1 cellular context compared by ENCODE assay signal in the genomic region with DNA sequence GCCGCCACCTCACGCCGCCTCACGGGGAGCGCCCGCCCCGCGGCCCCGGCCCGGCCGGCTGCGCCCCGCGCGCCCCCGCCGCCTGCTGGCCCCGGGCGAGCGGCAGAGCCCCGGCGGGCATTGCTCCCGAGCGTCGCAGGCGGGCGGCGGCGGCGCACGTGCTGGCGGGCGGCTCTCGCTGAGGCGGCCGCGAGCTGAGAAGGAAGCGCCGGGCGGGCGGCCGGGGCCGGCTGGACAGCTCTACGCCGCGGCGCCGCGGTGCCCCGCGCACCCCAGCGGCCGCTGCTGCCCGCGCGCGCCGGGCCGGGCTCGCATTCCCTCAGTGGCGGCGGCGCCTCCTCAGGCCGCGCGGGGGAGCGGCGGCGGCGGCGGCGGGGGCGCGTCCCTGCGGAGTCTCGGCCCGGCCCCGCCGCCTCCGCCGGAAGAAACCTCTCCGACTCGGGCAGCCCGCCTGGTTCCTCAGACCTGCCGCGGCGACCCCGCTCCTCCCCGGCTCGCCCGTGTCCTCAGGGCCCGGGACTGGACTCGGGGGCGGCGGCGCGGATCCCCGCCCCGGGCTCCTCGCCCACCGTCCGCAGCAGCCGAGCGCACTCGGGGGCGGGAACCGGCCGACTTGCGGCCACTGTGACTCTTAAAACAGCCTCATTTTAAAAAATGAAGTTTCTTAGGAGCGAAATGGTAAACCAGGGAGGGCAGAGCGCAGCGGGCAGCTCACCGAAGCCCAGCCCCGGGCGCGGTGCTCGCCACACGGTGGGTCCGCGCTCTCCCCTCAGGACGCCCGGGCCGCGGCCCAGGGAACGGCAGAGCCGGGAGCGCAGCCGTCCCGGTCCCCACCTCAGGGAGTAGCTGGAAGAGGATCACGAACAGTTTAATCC.
TF ChIP-seq lines count a peak whose summit lies in the region.

Gene PITPNM2, minus strand, starts transcription at position 287 of the 875 bp plus-strand sequence. CDS start 116,500 bp downstream, outside the sequence.

TF ChIP-seq in HepG2, 621 proteins besides CTCF, POLR2A, EP300 and RAD21 (continued from another document):
- TF ChIP-seq, protein P1, sequence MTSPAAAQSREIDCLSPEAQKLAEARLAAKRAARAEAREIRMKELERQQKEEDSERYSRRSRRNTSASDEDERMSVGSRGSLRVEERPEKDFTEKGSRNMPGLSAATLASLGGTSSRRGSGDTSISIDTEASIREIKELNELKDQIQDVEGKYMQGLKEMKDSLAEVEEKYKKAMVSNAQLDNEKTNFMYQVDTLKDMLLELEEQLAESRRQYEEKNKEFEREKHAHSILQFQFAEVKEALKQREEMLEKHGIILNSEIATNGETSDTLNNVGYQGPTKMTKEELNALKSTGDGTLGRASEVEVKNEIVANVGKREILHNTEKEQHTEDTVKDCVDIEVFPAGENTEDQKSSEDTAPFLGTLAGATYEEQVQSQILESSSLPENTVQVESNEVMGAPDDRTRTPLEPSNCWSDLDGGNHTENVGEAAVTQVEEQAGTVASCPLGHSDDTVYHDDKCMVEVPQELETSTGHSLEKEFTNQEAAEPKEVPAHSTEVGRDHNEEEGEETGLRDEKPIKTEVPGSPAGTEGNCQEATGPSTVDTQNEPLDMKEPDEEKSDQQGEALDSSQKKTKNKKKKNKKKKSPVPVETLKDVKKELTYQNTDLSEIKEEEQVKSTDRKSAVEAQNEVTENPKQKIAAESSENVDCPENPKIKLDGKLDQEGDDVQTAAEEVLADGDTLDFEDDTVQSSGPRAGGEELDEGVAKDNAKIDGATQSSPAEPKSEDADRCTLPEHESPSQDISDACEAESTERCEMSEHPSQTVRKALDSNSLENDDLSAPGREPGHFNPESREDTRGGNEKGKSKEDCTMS (CRISPR knock-in tag; conservative IDR thresholded peaks at IDR 0.05) = no peak
- no peak for TF ChIP-seq SP140L (CRISPR knock-in tag; IDR thresholded peaks at IDR 0.05; ENCODE audit: borderline replicate concordance)
- TF ChIP-seq TBL1XR1 (IDR thresholded peaks at IDR 0.05; ENCODE audit: borderline replicate concordance, low read length, partially characterized antibody) = no peak
- TF ChIP-seq, protein P2, sequence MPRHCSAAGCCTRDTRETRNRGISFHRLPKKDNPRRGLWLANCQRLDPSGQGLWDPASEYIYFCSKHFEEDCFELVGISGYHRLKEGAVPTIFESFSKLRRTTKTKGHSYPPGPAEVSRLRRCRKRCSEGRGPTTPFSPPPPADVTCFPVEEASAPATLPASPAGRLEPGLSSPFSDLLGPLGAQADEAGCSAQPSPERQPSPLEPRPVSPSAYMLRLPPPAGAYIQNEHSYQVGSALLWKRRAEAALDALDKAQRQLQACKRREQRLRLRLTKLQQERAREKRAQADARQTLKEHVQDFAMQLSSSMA (CRISPR knock-in tag; IDR thresholded peaks at IDR 0.05) = no peak
- TF ChIP-seq MYC (CRISPR knock-in tag; IDR thresholded peaks at IDR 0.05; ENCODE audit: borderline replicate concordance) = no peak
- TF ChIP-seq EED (CRISPR knock-in tag; IDR thresholded peaks at IDR 0.05) = no peak
- TF ChIP-seq HDAC6 (IDR thresholded peaks at IDR 0.05; ENCODE audit: low read depth, low read length) = no peak
- no peak for TF ChIP-seq JUNB (CRISPR knock-in tag; IDR thresholded peaks at IDR 0.05; ENCODE audit: borderline replicate concordance)
- TF ChIP-seq ZNF891 (CRISPR knock-in tag; IDR thresholded peaks at IDR 0.05) = peak; percentile 47; the same call in 1 of the 2 replicates
- no peak for TF ChIP-seq ZNF10 (CRISPR knock-in tag; IDR thresholded peaks at IDR 0.05; ENCODE audit: borderline replicate concordance, low read depth)
- TF ChIP-seq ZIK1 (CRISPR knock-in tag; IDR thresholded peaks at IDR 0.05; ENCODE audit: borderline replicate concordance, low read depth) = no peak
- TF ChIP-seq ZNF136 (CRISPR knock-in tag; IDR thresholded peaks at IDR 0.05; ENCODE audit: low read depth) = no peak
- no peak for TF ChIP-seq ZNF720 (CRISPR knock-in tag; IDR thresholded peaks at IDR 0.05)
- peak; percentile 64; the same call in 1 of the 2 replicates for TF ChIP-seq ZNF800 (CRISPR knock-in tag; IDR thresholded peaks at IDR 0.05)
- TF ChIP-seq ZNF761 (CRISPR knock-in tag; conservative IDR thresholded peaks at IDR 0.05) = no peak
- TF ChIP-seq NONO (IDR thresholded peaks at IDR 0.05) = no peak
- no peak for TF ChIP-seq NONO (CRISPR knock-in tag; conservative IDR thresholded peaks at IDR 0.05)
- TF ChIP-seq FOXP1 (IDR thresholded peaks at IDR 0.05) = no peak
- no peak for TF ChIP-seq FOXP1 (CRISPR knock-in tag; IDR thresholded peaks at IDR 0.05)
- no peak for TF ChIP-seq RBAK (CRISPR knock-in tag; IDR thresholded peaks at IDR 0.05)
- TF ChIP-seq ZNF562 (CRISPR knock-in tag; IDR thresholded peaks at IDR 0.05; ENCODE audit: borderline replicate concordance) = no peak
- TF ChIP-seq LCORL (IDR thresholded peaks at IDR 0.05) = no peak
- no peak for TF ChIP-seq LCORL (CRISPR knock-in tag; IDR thresholded peaks at IDR 0.05)
- no peak for TF ChIP-seq ATM (IDR thresholded peaks at IDR 0.05; ENCODE audit: borderline replicate concordance)
- TF ChIP-seq BCLAF1 (IDR thresholded peaks at IDR 0.05) = no peak
- TF ChIP-seq ZNF34 (CRISPR knock-in tag; IDR thresholded peaks at IDR 0.05; ENCODE audit: borderline replicate concordance) = no peak
- TF ChIP-seq MYPOP (CRISPR knock-in tag; IDR thresholded peaks at IDR 0.05) = no peak
- TF ChIP-seq STAG1 (CRISPR knock-in tag; IDR thresholded peaks at IDR 0.05) = no peak
- TF ChIP-seq ZNF180 (CRISPR knock-in tag; IDR thresholded peaks at IDR 0.05; ENCODE audit: borderline replicate concordance, low read depth) = no peak
- TF ChIP-seq KAT7 (CRISPR knock-in tag; IDR thresholded peaks at IDR 0.05; ENCODE audit: borderline replicate concordance) = 0 out of 2 replicates have a peak, but pooled peaks have one; percentile 63
- TF ChIP-seq, protein P3, sequence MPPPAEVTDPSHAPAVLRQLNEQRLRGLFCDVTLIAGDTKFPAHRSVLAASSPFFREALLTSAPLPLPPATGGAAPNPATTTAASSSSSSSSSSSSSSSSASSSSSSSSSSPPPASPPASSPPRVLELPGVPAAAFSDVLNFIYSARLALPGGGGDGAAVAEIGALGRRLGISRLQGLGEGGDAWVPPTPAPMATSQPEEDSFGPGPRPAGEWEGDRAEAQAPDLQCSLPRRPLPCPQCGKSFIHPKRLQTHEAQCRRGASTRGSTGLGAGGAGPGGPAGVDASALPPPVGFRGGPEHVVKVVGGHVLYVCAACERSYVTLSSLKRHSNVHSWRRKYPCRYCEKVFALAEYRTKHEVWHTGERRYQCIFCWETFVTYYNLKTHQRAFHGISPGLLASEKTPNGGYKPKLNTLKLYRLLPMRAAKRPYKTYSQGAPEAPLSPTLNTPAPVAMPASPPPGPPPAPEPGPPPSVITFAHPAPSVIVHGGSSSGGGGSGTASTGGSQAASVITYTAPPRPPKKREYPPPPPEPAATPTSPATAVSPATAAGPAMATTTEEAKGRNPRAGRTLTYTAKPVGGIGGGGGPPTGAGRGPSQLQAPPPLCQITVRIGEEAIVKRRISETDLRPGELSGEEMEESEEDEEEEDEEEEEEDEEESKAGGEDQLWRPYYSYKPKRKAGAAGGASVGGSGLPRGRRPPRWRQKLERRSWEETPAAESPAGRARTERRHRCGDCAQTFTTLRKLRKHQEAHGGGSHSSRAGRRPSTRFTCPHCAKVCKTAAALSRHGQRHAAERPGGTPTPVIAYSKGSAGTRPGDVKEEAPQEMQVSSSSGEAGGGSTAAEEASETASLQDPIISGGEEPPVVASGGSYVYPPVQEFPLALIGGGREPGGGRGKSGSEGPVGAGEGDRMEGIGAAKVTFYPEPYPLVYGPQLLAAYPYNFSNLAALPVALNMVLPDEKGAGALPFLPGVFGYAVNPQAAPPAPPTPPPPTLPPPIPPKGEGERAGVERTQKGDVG (CRISPR knock-in tag; IDR thresholded peaks at IDR 0.05; ENCODE audit: borderline replicate concordance) = no peak
- TF ChIP-seq TCF7L2 (IDR thresholded peaks at IDR 0.05; ENCODE audit: low read depth, low read length) = no peak
- TF ChIP-seq ATAD3A (CRISPR knock-in tag; IDR thresholded peaks at IDR 0.05) = no peak
- TF ChIP-seq RBM39 (IDR thresholded peaks at IDR 0.05; ENCODE audit: low read depth, low read length, poor library complexity, severe bottlenecking) = no peak
- no peak for TF ChIP-seq ZNF335 (CRISPR knock-in tag; IDR thresholded peaks at IDR 0.05)
- TF ChIP-seq NCOA2 (CRISPR knock-in tag; IDR thresholded peaks at IDR 0.05) = no peak
- TF ChIP-seq RBFOX2 (IDR thresholded peaks at IDR 0.05; ENCODE audit: low read depth, low read length) = peak; percentile 54
- no peak for TF ChIP-seq ZNF329 (CRISPR knock-in tag; IDR thresholded peaks at IDR 0.05; ENCODE audit: low read depth)
- peak; percentile 42 for TF ChIP-seq SP4 (CRISPR knock-in tag; IDR thresholded peaks at IDR 0.05)
- TF ChIP-seq KLF11 (CRISPR knock-in tag; IDR thresholded peaks at IDR 0.05) = no peak
- TF ChIP-seq PRMT3 (CRISPR knock-in tag; IDR thresholded peaks at IDR 0.05; ENCODE audit: borderline replicate concordance, low read depth) = no peak
- no peak for TF ChIP-seq NFE2L2 (IDR thresholded peaks at IDR 0.05; ENCODE audit: low read length)
- TF ChIP-seq TAF1 (CRISPR knock-in tag; IDR thresholded peaks at IDR 0.05) = peak; percentile 22; the same call in 1 of the 2 replicates
TF ChIP-seq in HepG2: peak in this region for 34.
